In genomic region chr5:141617682-141618029, GRCh38 we compare ENCODE assay signal across 8 cellular contexts. TPM values are rescaled to one million over a fixed set of nuclear protein-coding genes. Genes with fewer than 3 reads are reported as not detected.
DNase-seq lines count a peak whose midpoint lies in the region; ATAC-seq and TF ChIP-seq lines count a peak whose summit lies in the region.

No MANE protein-coding gene starts in this region.

- in situ Hi-C loops in astrocyte of the spinal cord (cut with HindIII; ENCODE audit: low sequenced_read_pairs) = no loop called here

- H3K4me3 ChIP-seq in right atrium auricular region (peak overlapping the region; percentile 87 to 90), astrocyte of the spinal cord (ENCODE audit: low read depth, low read length) (peak overlapping the region; percentile 84), lower lobe of right lung (peak overlapping the region; percentile 89), aorta (ENCODE audit: low read length in 2 of 2) (peak overlapping the region; percentile 97 to 98)

- intact Hi-C loops in Right ventricle myocardium superior (cut with DNase I) (no loop called here), lower lobe of right lung (cut with DNase I) (no loop called here), aorta (cut with DNase I) (no loop called here)

- ATAC-seq in Right ventricle myocardium superior (ENCODE audit: poor library complexity) (no peak), lower lobe of right lung (peak in 1 of 2 donors; percentile 0), aorta (ENCODE audit: low FRiP score) (no peak), HG02610 (IDR thresholded peaks at IDR 0.05; ENCODE audit: unreplicated experiment) (no peak)

- 0% methylated on average over 9 of the region's 9 CpGs for WGBS in aorta, 2 donors

- H3K36me3 ChIP-seq in right atrium auricular region (peaks cover 24% of the 10 kb centered on the region), lower lobe of right lung (peaks cover 30% of the 10 kb centered on the region), aorta (ENCODE audit: control insufficient read depth in 1 of 2, insufficient read depth in 2 of 2, low read length in 1 of 2) (peaks cover 0 to 3% of the 10 kb centered on the region in 2 donors)

- H3K27me3 ChIP-seq in right atrium auricular region = no peaks in the 10 kb centered on the region
- no peaks in the 10 kb centered on the region for H3K27me3 ChIP-seq in lower lobe of right lung (ENCODE audit: low read depth)
- no peaks in the 10 kb centered on the region for H3K27me3 ChIP-seq in aorta (ENCODE audit: control insufficient read depth in 1 of 2, insufficient read depth in 2 of 2, low read length in 1 of 2)

- no peak for DNase-seq in right atrium auricular region (ENCODE audit: low spot score)
- DNase-seq in Right ventricle myocardium superior = no peak
- DNase-seq in astrocyte of the spinal cord (ENCODE audit: low read depth, low spot score) = peak; percentile 19
- no peak for DNase-seq in lower lobe of right lung
- no peak for DNase-seq in aorta
- DNase-seq in T1000 (lab: John Stamatoyannopoulos, UW) = no peak
- no peak for DNase-seq in D341Med (ENCODE audit: low spot score)

- TF ChIP-seq CTCF in right atrium auricular region (IDR thresholded peaks at IDR 0.05) (no peak), astrocyte of the spinal cord (IDR thresholded peaks at IDR 0.05; ENCODE audit: low read depth, low read length) (no peak), lower lobe of right lung (IDR thresholded peaks at IDR 0.05) (no peak)

- H3K27ac ChIP-seq in right atrium auricular region (peak overlapping the region; percentile 95 to 97), lower lobe of right lung (peak overlapping the region; percentile 96), aorta (ENCODE audit: low read depth in 1 of 2, low read length in 2 of 2) (peak overlapping the region; percentile 74 to 91)

- H3K9me3 ChIP-seq in right atrium auricular region = no peaks in the 10 kb centered on the region
- no peaks in the 10 kb centered on the region for H3K9me3 ChIP-seq in lower lobe of right lung
- no peaks in the 10 kb centered on the region for H3K9me3 ChIP-seq in aorta (ENCODE audit: control insufficient read depth, low read length)

- H3K4me1 ChIP-seq in right atrium auricular region (peaks cover 0 to 37% of the 10 kb centered on the region in 2 donors), lower lobe of right lung (peaks cover 30% of the 10 kb centered on the region), aorta (ENCODE audit: control insufficient read depth in 1 of 2, insufficient read depth in 2 of 2, low read length in 2 of 2) (peaks cover 0 to 8% of the 10 kb centered on the region in 2 donors)

RNA-seq across cellular contexts. Expression of gene DIAPH1, which starts 1.1 kb away (rescaled TPM):
- total RNA-seq in right atrium auricular region (10 to 100 TPM; 18.7 to 82.7 TPM), Right ventricle myocardium superior (32.0 TPM), lower lobe of right lung (118 TPM), aorta (100 to 1,000 TPM in 1 of 2 donors, 10 to 100 TPM in 1; 93.4 to 125 TPM)
- polyA plus RNA-seq in aorta = 10 to 100 TPM; 30.8 to 44.1 TPM

RNA-seq across cellular contexts. Expression of gene HDAC3, which starts 19.0 kb away (rescaled TPM):
- total RNA-seq in right atrium auricular region (10 to 100 TPM; 21.0 to 22.2 TPM), Right ventricle myocardium superior (29.1 TPM), lower lobe of right lung (45.8 TPM), aorta (10 to 100 TPM; 52.4 to 54.3 TPM)
- 10 to 100 TPM; 21.3 to 86.8 TPM for polyA plus RNA-seq in aorta

RNA-seq across cellular contexts. Expression of gene RELL2, which starts 19.1 kb away (rescaled TPM):
- 1 to 10 TPM in 1 of 2 donors, under 1 TPM in 1; 0.41 to 1.3 TPM for total RNA-seq in right atrium auricular region
- 0.86 TPM for total RNA-seq in Right ventricle myocardium superior
- total RNA-seq in lower lobe of right lung = 5.5 TPM
- total RNA-seq in aorta = 1 to 10 TPM; 1.5 to 1.9 TPM
- 1 to 10 TPM in 1 of 2 donors, under 1 TPM in 1; 0.63 to 2.9 TPM for polyA plus RNA-seq in aorta

RNA-seq across cellular contexts. Expression of gene FCHSD1, which starts 33.6 kb away (rescaled TPM):
- total RNA-seq in right atrium auricular region (1 to 10 TPM; 5.1 to 6.4 TPM), Right ventricle myocardium superior (2.6 TPM), lower lobe of right lung (20.4 TPM), aorta (10 to 100 TPM; 33.1 to 47.3 TPM)
- polyA plus RNA-seq in aorta = 10 to 100 TPM in 1 of 2 donors, 1 to 10 TPM in 1; 9.4 to 59.7 TPM
